ENCODE assay signal across 2 cellular contexts in genomic region chr17:5381542-5381941, GRCh38.
TF ChIP-seq lines count a peak whose summit lies in the region.

No MANE protein-coding gene starts in this region.

TF ChIP-seq in HEK293, 187 proteins besides CTCF, POLR2A, EP300 and RAD21:
- TF ChIP-seq EGR2 (tag by site-specific recombination; IDR thresholded peaks at IDR 0.05; ENCODE audit: low read depth) (no peak), ZNF600 (tag by site-specific recombination; IDR thresholded peaks at IDR 0.05) (0 out of 2 replicates have a peak, but pooled peaks have one; percentile 19)

TF ChIP-seq in K562, 482 proteins besides CTCF, POLR2A, EP300 and RAD21:
- no peak for TF ChIP-seq MAX (CRISPR knock-in tag; IDR thresholded peaks at IDR 0.05)
- no peak for TF ChIP-seq PTBP1 (IDR thresholded peaks at IDR 0.05; ENCODE audit: low read depth, low read length)
- TF ChIP-seq NKRF (IDR thresholded peaks at IDR 0.05; ENCODE audit: borderline replicate concordance): no peak
- TF ChIP-seq ZNF316 (IDR thresholded peaks at IDR 0.05): peak; percentile 48
- TF ChIP-seq C11orf30 (IDR thresholded peaks at IDR 0.05; ENCODE audit: low read depth): peak; percentile 21; the same call in 1 of the 2 replicates
- TF ChIP-seq POLR3G (IDR thresholded peaks at IDR 0.05; ENCODE audit: extremely low read depth, insufficient read length, insufficient replicate concordance): no peak
- TF ChIP-seq POLR2AphosphoS5 (IDR thresholded peaks at IDR 0.05; ENCODE audit: control insufficient read depth, insufficient read depth, low read depth, low read length): 0 out of 2 replicates have a peak, but pooled peaks have one; percentile 36
